ENCODE assay signal across 8 cellular contexts in genomic region chr10:114103286-114103685, GRCh38. TPM values are rescaled to one million over a fixed set of nuclear protein-coding genes. Genes with fewer than 3 reads are reported as not detected.
DNase-seq lines count a peak whose midpoint lies in the region; ATAC-seq and TF ChIP-seq lines count a peak whose summit lies in the region.

No MANE protein-coding gene starts in this region.

- intact Hi-C loops in natural killer cell (cut with micrococcal nuclease): loop anchor here (1.0 kb wide), 2 partner anchors 150 to 304 kb away; no protein-coding TSS in a partner anchor

- no peak overlapping the region for H3K4me3 ChIP-seq in epithelial cell of proximal tubule (ENCODE audit: low read depth, low read length)
- no peak overlapping the region for H3K4me3 ChIP-seq in neural cell (ENCODE audit: low read length)

- H3K27ac Mint-ChIP-seq in natural killer cell: no peak overlapping the region
- no peak overlapping the region for H3K27ac Mint-ChIP-seq in natural killer cell treated with Interleukin-12 subunit alpha and Interleukin-12 subunit beta and Interleukin-15 and Interleukin-18, amount 100 ng/mL, for 72 hours

- no peaks in the 10 kb centered on the region for H3K9me2 ChIP-seq in neural cell (ENCODE audit: insufficient read depth, low read length)

- no peaks in the 10 kb centered on the region for H3F3A ChIP-seq in neural cell (ENCODE audit: insufficient read depth, low read length, poor library complexity, severe bottlenecking)

- peaks cover 30 to 40% of the 10 kb centered on the region in 2 donors for H3K4me1 Mint-ChIP-seq in natural killer cell
- H3K4me1 Mint-ChIP-seq in natural killer cell treated with Interleukin-12 subunit alpha and Interleukin-12 subunit beta and Interleukin-15 and Interleukin-18, amount 100 ng/mL, for 72 hours (ENCODE audit: low read depth in 2 of 2): peaks cover 27 to 30% of the 10 kb centered on the region in 2 donors

- H2AFZ ChIP-seq in neural cell (ENCODE audit: low read depth, low read length): no peak overlapping the region

- H3K4me3 Mint-ChIP-seq in natural killer cell: no peak overlapping the region
- H3K4me3 Mint-ChIP-seq in natural killer cell treated with Interleukin-12 subunit alpha and Interleukin-12 subunit beta and Interleukin-15 and Interleukin-18, amount 100 ng/mL, for 72 hours: no peak overlapping the region

- peaks cover 8% of the 10 kb centered on the region for H3K36me3 Mint-ChIP-seq in natural killer cell
- no peaks in the 10 kb centered on the region for H3K36me3 Mint-ChIP-seq in natural killer cell treated with Interleukin-12 subunit alpha and Interleukin-12 subunit beta and Interleukin-15 and Interleukin-18, amount 100 ng/mL, for 72 hours

- peak; percentile 86 for TF ChIP-seq RAD21 in neural cell (conservative IDR thresholded peaks at IDR 0.05)

- no peaks in the 10 kb centered on the region for H3K9me3 Mint-ChIP-seq in natural killer cell
- H3K9me3 Mint-ChIP-seq in natural killer cell treated with Interleukin-12 subunit alpha and Interleukin-12 subunit beta and Interleukin-15 and Interleukin-18, amount 100 ng/mL, for 72 hours: no peaks in the 10 kb centered on the region

- H4K20me1 ChIP-seq in neural cell (ENCODE audit: insufficient read depth): no peaks in the 10 kb centered on the region

- H3K9ac ChIP-seq in neural cell (ENCODE audit: low read length): no peak overlapping the region

- no peaks in the 10 kb centered on the region for H3K36me3 ChIP-seq in neural cell (ENCODE audit: insufficient read depth, low read length)

- peaks cover 18 to 25% of the 10 kb centered on the region in 2 donors for H3K27me3 Mint-ChIP-seq in natural killer cell (ENCODE audit: low read depth in 2 of 2)
- H3K27me3 Mint-ChIP-seq in natural killer cell treated with Interleukin-12 subunit alpha and Interleukin-12 subunit beta and Interleukin-15 and Interleukin-18, amount 100 ng/mL, for 72 hours: peaks cover 17 to 21% of the 10 kb centered on the region in 2 donors

- DNase-seq in natural killer cell (no peak), HT-29 (ENCODE audit: low spot score) (peak; percentile 75), RPMI8226 (peak; percentile 27), epithelial cell of proximal tubule (ENCODE audit: low read depth) (peak; percentile 13), ureter (ENCODE audit: low spot score) (no peak)
- no peak for DNase-seq in natural killer cell treated with Interleukin-12 subunit alpha and Interleukin-12 subunit beta and Interleukin-15 and Interleukin-18, amount 100 ng/mL, for 72 hours (ENCODE audit: low spot score)
- DNase-seq in activated CD4-positive, alpha-beta T cell treated with anti-CD3 and anti-CD28 coated beads for 1 hour: no peak

- H3K79me2 ChIP-seq in neural cell (replicated peaks; ENCODE audit: insufficient read depth, low read length): no peaks in the 10 kb centered on the region

- no peak overlapping the region for H3K27ac ChIP-seq in neural cell (ENCODE audit: low read length)

- no peaks in the 10 kb centered on the region for H3K9me3 ChIP-seq in neural cell (ENCODE audit: low read length)

- H3K4me2 ChIP-seq in neural cell (ENCODE audit: low read length): no peak overlapping the region

- peaks cover 23% of the 10 kb centered on the region for H3K27me3 ChIP-seq in neural cell (ENCODE audit: insufficient read depth, low read depth, low read length)

- no peak for TF ChIP-seq EP300 in neural cell (conservative IDR thresholded peaks at IDR 0.05; ENCODE audit: poor library complexity, severe bottlenecking)

- peak; percentile 53 for TF ChIP-seq CTCF in natural killer cell (IDR thresholded peaks at IDR 0.05)
- TF ChIP-seq CTCF in epithelial cell of proximal tubule (conservative IDR thresholded peaks at IDR 0.05; ENCODE audit: low read depth, low read length): peak; percentile 64
- peak; percentile 81 for TF ChIP-seq CTCF in neural cell (IDR thresholded peaks at IDR 0.05; ENCODE audit: poor library complexity, severe bottlenecking)

- peak in 2 of 3 donors; percentile 52 to 59 for ATAC-seq in natural killer cell
- no peak for ATAC-seq in natural killer cell treated with Interleukin-12 subunit alpha and Interleukin-12 subunit beta and Interleukin-15 and Interleukin-18, amount 100 ng/mL, for 72 hours

TF ChIP-seq in neural cell, 6 proteins besides CTCF, POLR2A, EP300 and RAD21:
- TF ChIP-seq REST (IDR thresholded peaks at IDR 0.05; ENCODE audit: borderline replicate concordance) (no peak), SMC3 (conservative IDR thresholded peaks at IDR 0.05; ENCODE audit: poor library complexity) (peak; percentile 88), POLR2AphosphoS5 (IDR thresholded peaks at IDR 0.05) (no peak)

RNA-seq across cellular contexts. Expression of gene ADRB1, which starts 59.6 kb away (rescaled TPM):
- total RNA-seq in natural killer cell (1 to 10 TPM in 2 of 3 donors, under 1 TPM in 1; 0.12 to 2.9 (median 2.1) TPM), epithelial cell of proximal tubule (0.06 and 0.22 TPM in 2 replicates), ureter (1.4 TPM)
- total RNA-seq in natural killer cell treated with Interleukin-12 subunit alpha and Interleukin-12 subunit beta and Interleukin-15 and Interleukin-18, amount 100 ng/mL, for 72 hours: 1 to 10 TPM; 1.3 to 1.6 TPM
- 1.3 and 1.4 TPM in 2 replicates for total RNA-seq in HT-29 (2014; rRNA removed; shearing (Covaris generic))
- polyA plus RNA-seq in neural cell: not detected in 2 replicates
- polyA minus RNA-seq in neural cell: not detected in 2 replicates

Comparison
In these comparisons a context has a peak if more than half of its experiments do, and no peak if none do; other contexts are left out.
1. ATAC-seq: peak in natural killer cell (2 of 3); none in natural killer cell treated with Interleukin-12 subunit alpha and Interleukin-12 subunit beta and Interleukin-15 and Interleukin-18, amount 100 ng/mL, for 72 hours (0 of 2).
2. DNase-seq: peak in HT-29 (single experiment), RPMI8226 (single experiment) and epithelial cell of proximal tubule (single experiment); none in natural killer cell (single experiment), natural killer cell treated with Interleukin-12 subunit alpha and Interleukin-12 subunit beta and Interleukin-15 and Interleukin-18, amount 100 ng/mL, for 72 hours (single experiment), activated CD4-positive, alpha-beta T cell treated with anti-CD3 and anti-CD28 coated beads for 1 hour (single experiment) and ureter (single experiment).
3. Peak in every context shown above with its lines, with median percentiles within 50 percentile points of each other: CTCF ChIP-seq.